Comparison of ENCODE assay signal across 8 cellular contexts in genomic region chr11:119315139-119316016, GRCh38. TPM values are rescaled to one million over a fixed set of nuclear protein-coding genes. Genes with fewer than 3 reads are reported as not detected.
A peak's percentile ranks its signal among the peaks of the same experiment; 100 is the strongest.
DNase-seq lines count a peak whose midpoint lies in the region; FAIRE-seq and TF ChIP-seq lines count a peak whose summit lies in the region.

No MANE protein-coding gene starts in this region.

- no TSS peak for BruUV-seq in mammary epithelial cell (replicated peaks; lab: Mats Ljungman, UMichigan)

- H3K27ac ChIP-seq in SK-N-MC, result no peak overlapping the region
- H3K27ac ChIP-seq in mammary epithelial cell (ENCODE audit: insufficient read depth, low read depth, low read length), result no peak overlapping the region
- peak overlapping the region; percentile 43 to 71 for H3K27ac ChIP-seq in kidney (ENCODE audit: low read depth in 2 of 2, low read length in 2 of 2)

- peak overlapping the region; percentile 96 for H3K4me2 ChIP-seq in mammary epithelial cell (ENCODE audit: insufficient read depth, low read depth, low read length)

- peaks cover 67% of the 10 kb centered on the region for H3K4me1 ChIP-seq in mammary epithelial cell (ENCODE audit: insufficient read depth, low read length)
- peaks cover 9 to 20% of the 10 kb centered on the region in 2 donors for H3K4me1 ChIP-seq in kidney (ENCODE audit: control insufficient read depth in 1 of 2, insufficient read depth in 1 of 2, low read depth in 1 of 2, low read length in 2 of 2)

- CTCF ChIA-PET in mammary epithelial cell (lab: Charles Lee; ENCODE audit: low non-redundant PET), result interaction anchor here (0.5 to 0.6 kb wide), 2 partner anchors 49 to 109 kb away, joined by 3 to 10 read pairs; partner anchors contain the start of gene CBL

- DNase-seq in Ammon's horn (ENCODE audit: low spot score), result peak; percentile 75
- peak; percentile 93 for DNase-seq in H7
- DNase-seq in SK-N-MC (ENCODE audit: low read depth, low spot score), result no peak
- peak; percentile 56 for DNase-seq in mammary epithelial cell
- DNase-seq in kidney, result no peak
- peak; percentile 56 to 62 for DNase-seq in stimulated activated CD4-positive, alpha-beta T cell treated with anti-CD3 and anti-CD28 coated beads, Interleukin-2, amount 100 ng/mL, for 24 hours
- no peak for DNase-seq in inferior parietal cortex (ENCODE audit: extremely low spot score)
- no peak for DNase-seq in NOMO-1 treated with dmso at 0.1 percent for 144 hours (lab: John Stamatoyannopoulos, UW; ENCODE audit: unreplicated experiment)

- intact Hi-C loops in mammary epithelial cell (cut with micrococcal nuclease), result loop anchor here (5.0 kb wide), 1 partner anchor 403 kb away; no protein-coding TSS in a partner anchor
- intact Hi-C loops in kidney (cut with DNase I), result no loop called here

- dilution Hi-C loops in mammary epithelial cell (cut with HindIII; ENCODE audit: low sequenced_read_pairs), result no loop called here

- FAIRE-seq in kidney (lab: Jason Lieb, UNC), result no peak

- no peaks in the 10 kb centered on the region for H3K79me2 ChIP-seq in mammary epithelial cell (ENCODE audit: insufficient read depth, low read length)

- H2AFZ ChIP-seq in mammary epithelial cell (ENCODE audit: low read depth, low read length), result peak overlapping the region; percentile 71

- H3K9me3 ChIP-seq in SK-N-MC (ENCODE audit: low read depth, low read length) (no peaks in the 10 kb centered on the region), mammary epithelial cell (replicated peaks; ENCODE audit: insufficient read depth, low read length) (no peaks in the 10 kb centered on the region), kidney (ENCODE audit: control insufficient read depth in 1 of 2, low read length in 2 of 2) (no peaks in the 10 kb centered on the region)

- 2% methylated on average over 14 of the region's 29 CpGs for WGBS in mammary epithelial cell (ENCODE audit: low coverage, missing lambda C conversion rate)

- in situ Hi-C loops in mammary epithelial cell (cut with MboI; ENCODE audit: low sequenced_read_pairs in 2 of 2), result no loop called here

- H3K27me3 ChIP-seq in H7 (ENCODE audit: control insufficient read depth, insufficient read depth, low read length) (peaks cover 13% of the 10 kb centered on the region), mammary epithelial cell (ENCODE audit: insufficient read depth, low read length) (no peaks in the 10 kb centered on the region)

- no peaks in the 10 kb centered on the region for H4K20me1 ChIP-seq in mammary epithelial cell (ENCODE audit: insufficient read depth, low read length)

- H3K4me3 ChIP-seq in H7 (ENCODE audit: insufficient read depth, low read depth, low read length) (peak overlapping the region; percentile 75), SK-N-MC (peak overlapping the region; percentile 92), mammary epithelial cell (replicated peaks in 1 of 3; ENCODE audit: insufficient read depth in 1 of 3, low read depth in 2 of 3, low read length in 3 of 3) (peak overlapping the region; percentile 37 to 52 (median 48)), kidney (ENCODE audit: low read length in 2 of 2) (peak overlapping the region; percentile 10 to 57)

- H3K9ac ChIP-seq in SK-N-MC (ENCODE audit: insufficient read length), result no peak overlapping the region
- peak overlapping the region; percentile 29 for H3K9ac ChIP-seq in mammary epithelial cell (ENCODE audit: insufficient read depth, low read length)
- peak overlapping the region in 1 of 2 donors; percentile 58 for H3K9ac ChIP-seq in kidney (ENCODE audit: low read length in 2 of 2)

- TF ChIP-seq CTCF in mammary epithelial cell (conservative IDR thresholded peaks at IDR 0.05 in 1 of 2, IDR thresholded peaks at IDR 0.05 in 1 of 2; ENCODE audit: extremely low read depth in 1 of 2, insufficient read depth in 1 of 2, low read depth in 1 of 2, low read length in 2 of 2) (no peak), kidney (IDR thresholded peaks at IDR 0.05; ENCODE audit: borderline replicate concordance, extremely low read depth, insufficient read depth) (no peak)

- H3K36me3 ChIP-seq in H7 (replicated peaks; ENCODE audit: control insufficient read depth, insufficient read depth, low read length) (peaks cover 4% of the 10 kb centered on the region), SK-N-MC (ENCODE audit: insufficient read depth, low read length) (peaks cover 3% of the 10 kb centered on the region; the same call in 1 of the 2 replicates), mammary epithelial cell (ENCODE audit: insufficient read depth, low read length) (no peaks in the 10 kb centered on the region), kidney (ENCODE audit: control insufficient read depth in 1 of 2, insufficient read depth in 2 of 2, low read length in 2 of 2) (no peaks in the 10 kb centered on the region)

RNA-seq across cellular contexts. Expression of gene MCAM, which starts 1.6 kb away (rescaled TPM):
- 45.5 and 59.3 TPM in 2 replicates for total RNA-seq in H7 (2014; rRNA removed; shearing (Covaris generic))
- 100 to 1,000 TPM in 1 of 2 donors, 10 to 100 TPM in 1; 47.2 to 409 TPM for total RNA-seq in mammary epithelial cell
- 75.0 TPM for polyA plus RNA-seq in mammary epithelial cell
- polyA minus RNA-seq in mammary epithelial cell, result 36.1 TPM
- total RNA-seq in kidney, result 137 TPM
- polyA plus RNA-seq in kidney (ENCODE audit: insufficient read depth, low read depth, low replicate concordance), result 42.1 TPM

RNA-seq across cellular contexts. Expression of gene RNF26, which starts 18.9 kb away (rescaled TPM):
- 26.4 and 28.9 TPM in 2 replicates for total RNA-seq in H7 (2014; rRNA removed; shearing (Covaris generic))
- total RNA-seq in mammary epithelial cell (10 to 100 TPM in 1 of 2 donors, 1 to 10 TPM in 1; 3.7 to 34.4 TPM), kidney (23.5 TPM)
- polyA plus RNA-seq in mammary epithelial cell (39.1 TPM), kidney (ENCODE audit: insufficient read depth, low read depth, low replicate concordance) (18.2 TPM)
- polyA minus RNA-seq in mammary epithelial cell, result 66.6 TPM

RNA-seq across cellular contexts. Expression of gene C1QTNF5, which starts 25.3 kb away (rescaled TPM):
- total RNA-seq in H7 (2014; rRNA removed; shearing (Covaris generic)), result 2.1 TPM in 2 replicates
- total RNA-seq in mammary epithelial cell, result under 1 TPM in 1 of 2 donors, not detected in 1; 0.50 TPM
- 0.07 TPM for polyA plus RNA-seq in mammary epithelial cell
- not detected for polyA minus RNA-seq in mammary epithelial cell
- 42.8 TPM for total RNA-seq in kidney
- 40.4 TPM for polyA plus RNA-seq in kidney (ENCODE audit: insufficient read depth, low read depth, low replicate concordance)

RNA-seq across cellular contexts. Expression of gene MFRP, which starts 31.1 kb away (rescaled TPM):
- not detected in 2 replicates for total RNA-seq in H7 (2014; rRNA removed; shearing (Covaris generic))
- total RNA-seq in mammary epithelial cell (not detected), kidney (not detected)
- polyA plus RNA-seq in mammary epithelial cell (not detected), kidney (ENCODE audit: insufficient read depth, low read depth, low replicate concordance) (not detected)
- polyA minus RNA-seq in mammary epithelial cell, result not detected

Comparison
In these comparisons a context has a peak if more than half of its experiments do, and no peak if none do; other contexts are left out.
1. DNase-seq: peak in Ammon's horn (single experiment), H7 (single experiment), mammary epithelial cell (single experiment) and stimulated activated CD4-positive, alpha-beta T cell treated with anti-CD3 and anti-CD28 coated beads, Interleukin-2, amount 100 ng/mL, for 24 hours (2 of 2); none in SK-N-MC (single experiment), kidney (single experiment), inferior parietal cortex (single experiment) and NOMO-1 treated with dmso at 0.1 percent for 144 hours (single experiment).
2. H3K4me3 ChIP-seq: peak in every context shown above with its lines; median percentile 92 in SK-N-MC; 75 in H7; 48 in mammary epithelial cell; 34 in kidney.
3. H3K27ac ChIP-seq: peak in kidney (2 of 2); none in SK-N-MC (single experiment) and mammary epithelial cell (single experiment).
4. RNA of gene C1QTNF5, which starts 25.3 kb away (total RNA-seq): 42.8 TPM in kidney (single experiment); 2.1 TPM in H7 and 0.50 TPM in mammary epithelial cell; every median in the first group is over 10 times any median in the second.